23 cellular contexts compared by ENCODE assay signal in genomic region chr20:14544688-14545087, GRCh38.
DNase-seq lines count a peak whose midpoint lies in the region; ATAC-seq and TF ChIP-seq lines count a peak whose summit lies in the region.
"Had no signal": no experiment of that assay in that cellular context is flagged by ENCODE, and none has a peak within 500 bp of the region (broad histone marks: within the 10 kb centered on the region; RNA-seq: fewer than 3 reads in every experiment).

No MANE protein-coding gene starts in this region.

- H3K4me3 ChIP-seq in upper lobe of left lung = no peak overlapping the region
- H3K4me3 ChIP-seq: SJCRH30 had no signal

- H3K27ac ChIP-seq in upper lobe of left lung = no peak overlapping the region
- H3K27ac ChIP-seq: KMS-11, SJCRH30 had no signal

- peak; percentile 15 for DNase-seq in NCI-H1092 treated with DMSO at 0.1 percent for 48 hours (lab: John Stamatoyannopoulos, UW)
- DNase-seq in NCI-H1092 (lab: John Stamatoyannopoulos, UW) = no peak
- peak; percentile 2 for DNase-seq in NCI-H226
- DNase-seq in astrocyte of the hippocampus (ENCODE audit: low read depth, low spot score) = peak; percentile 61
- peak in 1 of 2 donors; percentile 21 for DNase-seq in upper lobe of left lung
- no peak for DNase-seq in GM19240 (ENCODE audit: insufficient read length, low spot score)
- DNase-seq in activated CD8-positive, alpha-beta memory T cell treated with anti-CD3 and anti-CD28 coated beads for 24 hours = no peak
- DNase-seq: 8988T; ACHN; BE2C; CD8-positive, alpha-beta memory T cell; DMS153; HCEC 1CT; MM.1S; NCI-H1417 treated with DMSO at 0.1 percent for 48 hours; NCI-H1694 treated with DMSO at 0.1 percent for 48 hours; NCI-H2081; NCI-H510A; NCI-H748 treated with DMSO at 0.1 percent for 48 hours; SJCRH30 had no signal

- no peaks in the 10 kb centered on the region for H3K9me3 ChIP-seq in upper lobe of left lung
- H3K9me3 ChIP-seq: BE2C, SJCRH30 had no signal

- no peaks in the 10 kb centered on the region for H3K4me1 ChIP-seq in upper lobe of left lung
- H3K4me1 ChIP-seq: BE2C, SJCRH30 had no signal

- TF ChIP-seq CTCF in upper lobe of left lung (IDR thresholded peaks at IDR 0.05) = no peak

- TF ChIP-seq EP300 in upper lobe of left lung (IDR thresholded peaks at IDR 0.05) = no peak

- 32 to 60% methylated on average over 3 of the region's 3 CpGs for WGBS in upper lobe of left lung, 2 donors

- ATAC-seq in upper lobe of left lung (ENCODE audit: low FRiP score in 2 of 2) (peak; percentile 17 to 66), HG03139 (IDR thresholded peaks at IDR 0.05; ENCODE audit: unreplicated experiment) (no peak)
- ATAC-seq: SK-N-SH treated with all-trans-retinoic acid at 6 μM for 48 hours had no signal

- no peaks in the 10 kb centered on the region for H3K36me3 ChIP-seq in upper lobe of left lung
- H3K36me3 ChIP-seq: BE2C, SJCRH30 had no signal

- TF ChIP-seq POLR2A in upper lobe of left lung (IDR thresholded peaks at IDR 0.05) = no peak

- no peaks in the 10 kb centered on the region for H3K27me3 ChIP-seq in upper lobe of left lung
- H3K27me3 ChIP-seq: BE2C, SJCRH30 had no signal

Comparison
In these comparisons a context has a peak if more than half of its experiments do, and no peak if none do; other contexts are left out.
1. DNase-seq: peak in NCI-H1092 treated with DMSO at 0.1 percent for 48 hours (single experiment), NCI-H226 (single experiment) and astrocyte of the hippocampus (single experiment); none in NCI-H1092 (single experiment), GM19240 (single experiment) and activated CD8-positive, alpha-beta memory T cell treated with anti-CD3 and anti-CD28 coated beads for 24 hours (single experiment).